ENCODE assay signal across 22 cellular contexts in the genomic region with DNA sequence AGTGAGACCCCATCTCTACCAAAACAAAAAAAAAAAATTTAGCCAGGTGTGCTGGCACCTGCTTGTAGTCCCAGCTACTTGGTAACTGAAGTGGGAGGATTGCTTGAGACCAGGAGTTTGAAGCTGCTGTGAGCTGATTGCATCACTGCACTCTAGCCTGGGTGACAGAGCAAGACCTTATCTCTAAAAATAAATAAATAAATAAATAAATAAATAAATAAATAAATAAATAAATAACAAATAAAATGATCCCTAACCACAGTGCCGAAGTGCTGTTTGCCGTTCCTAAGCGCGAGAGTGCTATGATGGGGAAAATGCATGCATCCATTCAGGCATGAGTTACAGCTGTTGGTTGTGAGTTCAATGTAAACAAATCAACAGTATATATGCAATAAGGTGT. TPM values are rescaled to one million over a fixed set of nuclear protein-coding genes. Genes with fewer than 3 reads are reported as not detected.
"Had no signal": no experiment of that assay in that cellular context is flagged by ENCODE, and none has a peak within 500 bp of the region (broad histone marks: within the 10 kb centered on the region; RNA-seq: fewer than 3 reads in every experiment).

No MANE protein-coding gene starts in this region.

- H3K4me3 ChIP-seq: lung, pancreas, right lobe of liver, suprapubic skin, transverse colon, upper lobe of right lung, uterus had no signal

- H3K36me3 Mint-ChIP-seq: natural killer cell had no signal

- H3K27ac Mint-ChIP-seq: memory B cell, progenitor cell of endocrine pancreas had no signal

- H3K27ac ChIP-seq: pancreas, suprapubic skin, transverse colon, upper lobe of right lung, uterus had no signal

- H3K27me3 ChIP-seq: pancreas, right lobe of liver, suprapubic skin, transverse colon, upper lobe of right lung, uterus had no signal

- ATAC-seq: effector memory CD8-positive, alpha-beta T cell; natural killer cell; stimulated activated naive CD8-positive, alpha-beta T cell treated with anti-CD3 and anti-CD28 coated beads, Interleukin-15, amount 100 ng/mL, for 72 hours; upper lobe of right lung had no signal

- H3K27me3 Mint-ChIP-seq: effector memory CD8-positive, alpha-beta T cell; stimulated activated naive CD8-positive, alpha-beta T cell treated with anti-CD3 and anti-CD28 coated beads, Interleukin-15, amount 100 ng/mL, for 72 hours had no signal

- DNase-seq: cortex of kidney; effector memory CD8-positive, alpha-beta T cell; head of caudate nucleus; kidney; natural killer cell; pancreas; right lobe of liver; small intestine; stimulated activated CD4-positive, alpha-beta T cell treated with anti-CD3 and anti-CD28 coated beads, Interleukin-12 subunit alpha, Interleukin-12 subunit beta, amount 100 ng/mL, for 4 hours; stimulated activated CD4-positive, alpha-beta T cell treated with anti-CD3 and anti-CD28 coated beads, Interleukin-1b, Interleukin-23, amount 100 ng/mL, for 48 hours; stimulated activated CD4-positive, alpha-beta T cell treated with anti-CD3 and anti-CD28 coated beads, Interleukin-4, amount 100 ng/mL, for 1 hour; stimulated activated CD8-positive, alpha-beta memory T cell treated with anti-CD3 and anti-CD28 coated beads, Interleukin-4, amount 100 ng/mL, for 48 hours; stimulated activated naive CD4-positive, alpha-beta T cell; stimulated activated naive CD8-positive, alpha-beta T cell treated with anti-CD3 and anti-CD28 coated beads, Interleukin-15, amount 100 ng/mL, for 72 hours; transverse colon; upper lobe of right lung; uterus had no signal

- H3K9me3 Mint-ChIP-seq: effector memory CD8-positive, alpha-beta T cell; memory B cell; natural killer cell had no signal

- H3K4me3 Mint-ChIP-seq: memory B cell; natural killer cell; stimulated activated naive CD8-positive, alpha-beta T cell treated with anti-CD3 and anti-CD28 coated beads, Interleukin-15, amount 100 ng/mL, for 72 hours had no signal

RNA-seq across cellular contexts. Expression of a gene that starts 27.2 kb away (rescaled TPM):
- polyA plus RNA-seq: esophagus, lung, pancreas, small intestine had no signal
